ENCODE assay signal across 20 cellular contexts in the genomic region with DNA sequence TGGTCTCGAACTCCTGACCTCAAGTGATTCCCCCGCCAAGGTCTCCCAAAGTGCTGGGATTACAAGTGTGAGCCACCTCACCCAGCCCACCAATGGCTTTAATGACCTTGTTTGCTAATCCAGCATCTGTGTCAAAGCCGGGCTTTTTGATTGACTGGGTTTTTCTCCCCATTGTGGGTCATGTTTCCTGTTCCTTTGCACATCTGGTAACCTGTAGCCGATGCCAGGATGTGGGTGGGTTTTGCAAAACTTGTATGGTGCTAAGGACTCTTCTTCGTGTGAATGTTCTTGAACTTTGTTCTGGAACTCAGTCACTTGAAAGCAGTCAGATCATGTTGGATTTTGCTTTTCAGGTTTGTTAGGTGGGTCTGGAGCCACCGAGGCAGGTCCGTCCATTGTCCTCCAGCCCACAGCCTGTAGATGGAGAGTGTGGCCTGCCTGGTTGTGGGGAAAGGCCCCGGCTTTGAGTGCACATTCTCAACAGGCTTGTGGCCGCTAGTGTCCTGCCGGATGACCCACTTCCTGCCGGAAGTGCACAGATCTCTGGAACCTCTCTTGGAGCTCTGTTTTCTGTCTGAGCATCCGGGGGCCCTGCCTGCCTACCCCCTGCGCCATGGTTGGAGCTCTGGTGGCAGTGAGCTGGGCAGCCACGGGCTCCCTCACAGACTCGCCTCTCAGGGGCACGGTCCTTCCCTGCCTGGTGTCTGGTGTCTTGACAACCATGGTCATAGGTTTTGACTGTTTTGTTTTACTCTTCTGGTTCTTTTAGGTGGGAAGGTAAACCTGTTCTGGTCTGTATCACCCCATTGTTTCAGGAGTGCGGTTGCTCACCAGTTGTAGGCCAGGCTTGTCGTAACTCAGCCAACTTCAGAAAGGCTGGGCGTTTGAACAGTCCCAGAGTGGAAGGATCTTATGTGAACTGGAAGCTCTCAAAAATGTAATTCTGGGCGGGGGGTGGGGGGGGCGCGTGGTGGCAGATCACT.
A peak's percentile ranks its signal among the peaks of the same experiment; 100 is the strongest.
DNase-seq lines count a peak whose midpoint lies in the region; ATAC-seq and TF ChIP-seq lines count a peak whose summit lies in the region.
"Had no signal": no experiment of that assay in that cellular context is flagged by ENCODE, and none has a peak within 500 bp of the region (broad histone marks: within the 10 kb centered on the region; RNA-seq: fewer than 3 reads in every experiment).

No MANE protein-coding gene starts in this region.

- no peak overlapping the region for H3K4ac ChIP-seq in H9 (ENCODE audit: low read depth, low read length)

- H2AFZ ChIP-seq in H9 (ENCODE audit: low read length): no peak overlapping the region

- H4K91ac ChIP-seq in H9 (ENCODE audit: insufficient read length, low read depth, low read length): no peak overlapping the region

- H3K27me3 ChIP-seq in H9 (ENCODE audit: insufficient read depth, low read length): no peaks in the 10 kb centered on the region
- H3K27me3 ChIP-seq: uterus had no signal

- H3K4me1 ChIP-seq in H9 (ENCODE audit: insufficient read depth, low read length): no peaks in the 10 kb centered on the region
- H3K4me1 ChIP-seq: left ventricle myocardium inferior, uterus had no signal

- no peak for TF ChIP-seq CTCF in H9 (conservative IDR thresholded peaks at IDR 0.05)

- DNase-seq in activated CD4-positive, alpha-beta T cell treated with anti-CD3 and anti-CD28 coated beads for 36 hours: no peak
- DNase-seq in activated CD4-positive, alpha-beta T cell treated with anti-CD3 and anti-CD28 coated beads for 4 hours: no peak
- DNase-seq in H9: no peak
- no peak for DNase-seq in memory B cell (ENCODE audit: low spot score in 2 of 2)
- DNase-seq in SK-N-DZ (ENCODE audit: low spot score): no peak
- no peak for DNase-seq in iPS-NIHi11 (ENCODE audit: low spot score)
- DNase-seq in midbrain (lab: John Stamatoyannopoulos, UW): no peak
- DNase-seq: glutamatergic neuron; HCEC 1CT; left ventricle myocardium inferior; NCI-H1105 treated with DMSO at 0.1 percent for 48 hours; NCI-H2081 treated with DMSO at 0.1 percent for 48 hours; NCI-H510A treated with DMSO at 0.1 percent for 48 hours; nucleus accumbens; stimulated activated CD4-positive, alpha-beta T cell treated with anti-CD3 and anti-CD28 coated beads, Interleukin-12 subunit alpha, Interleukin-12 subunit beta, amount 100 ng/mL, for 4 hours; substantia nigra; uterus had no signal

- no peaks in the 10 kb centered on the region for H3K79me2 ChIP-seq in H9 (ENCODE audit: insufficient read depth, low read length)

- ATAC-seq in activated CD4-positive, alpha-beta T cell treated with anti-CD3 and anti-CD28 coated beads for 36 hours: peak; percentile 33
- peak; percentile 48 for ATAC-seq in activated T-helper 17 cell treated with anti-CD3 and anti-CD28 coated beads, Interleukin-2, amount 50 U/mL, for 72 hours (replicated peaks)
- peak; percentile 33 for ATAC-seq in memory B cell (ENCODE audit: low read depth)

- H2BK5ac ChIP-seq in H9 (ENCODE audit: insufficient read length, low read length): no peak overlapping the region

- intact Hi-C loops in activated CD4-positive, alpha-beta T cell treated with anti-CD3 and anti-CD28 coated beads for 36 hours (cut with DNase I, micrococcal nuclease): no loop called here

- H4K8ac ChIP-seq in H9 (replicated peaks; ENCODE audit: insufficient read length, low read depth, low read length): no peak overlapping the region

- CTCF ChIA-PET in activated CD4-positive, alpha-beta T cell treated with anti-CD3 and anti-CD28 coated beads for 36 hours (lab: Charles Lee): interaction anchor here (0.6 kb wide), 2 partner anchors 14 to 30 kb away, joined by 3 to 4 read pairs; no protein-coding TSS in a partner anchor

- no peak overlapping the region for H3K56ac ChIP-seq in H9 (ENCODE audit: insufficient read length, low read depth, low read length)

- no peaks in the 10 kb centered on the region for H3K9me3 ChIP-seq in H9 (ENCODE audit: control insufficient read depth, low read depth, low read length)
- H3K9me3 ChIP-seq: left ventricle myocardium inferior, uterus had no signal

- no peak overlapping the region for H3K27ac ChIP-seq in H9 (ENCODE audit: insufficient read length, low read depth, low read length)
- H3K27ac ChIP-seq: 22Rv1, left ventricle myocardium inferior, uterus had no signal

- no peaks in the 10 kb centered on the region for H3K23me2 ChIP-seq in H9 (ENCODE audit: insufficient read length, low read depth, low read length, poor library complexity, severe bottlenecking)

- WGBS in H9 (ENCODE audit: extremely low coverage, insufficient read length, low lambda C conversion rate): no CpG with 5 or more reads among the region's 22 CpGs

- no peaks in the 10 kb centered on the region for H3K27me3 Mint-ChIP-seq in activated CD4-positive, alpha-beta T cell treated with anti-CD3 and anti-CD28 coated beads for 36 hours
- H3K27me3 Mint-ChIP-seq in H9 (ENCODE audit: low read depth) (no peaks in the 10 kb centered on the region), memory B cell (no peaks in the 10 kb centered on the region)
- no peaks in the 10 kb centered on the region for H3K27me3 Mint-ChIP-seq in activated T-helper 17 cell treated with anti-CD3 and anti-CD28 coated beads, Interleukin-2, amount 50 U/mL, for 72 hours

- no peak overlapping the region for H4K5ac ChIP-seq in H9 (ENCODE audit: insufficient read length, low read depth, low read length)

- POLR2A ChIA-PET in activated CD4-positive, alpha-beta T cell treated with anti-CD3 and anti-CD28 coated beads for 36 hours (lab: Charles Lee): interaction anchor here (1.0 kb wide), 1 partner anchor 8 kb away, joined by 3 read pairs; no protein-coding TSS in a partner anchor

- no peaks in the 10 kb centered on the region for H3K79me1 ChIP-seq in H9 (ENCODE audit: insufficient read depth, low read depth, low read length, poor library complexity, severe bottlenecking)

- H3K23ac ChIP-seq in H9 (ENCODE audit: insufficient read length, low read depth, low read length): no peak overlapping the region

- no peaks in the 10 kb centered on the region for H4K20me1 ChIP-seq in H9 (ENCODE audit: control insufficient read depth, insufficient read depth, insufficient read length)

- H3K14ac ChIP-seq in H9 (ENCODE audit: insufficient read depth, low read length): no peak overlapping the region

- H2AK5ac ChIP-seq in H9 (ENCODE audit: insufficient read length, low read length): no peak overlapping the region

- no peak overlapping the region for H3K4me2 ChIP-seq in H9 (ENCODE audit: insufficient read depth, insufficient read length, low read length)

- peaks cover 33% of the 10 kb centered on the region for H3K36me3 Mint-ChIP-seq in activated CD4-positive, alpha-beta T cell treated with anti-CD3 and anti-CD28 coated beads for 36 hours (ENCODE audit: low read depth)
- H3K36me3 Mint-ChIP-seq in H9 (ENCODE audit: insufficient read depth in 1 of 3, low read depth in 3 of 3) (peaks cover 24 to 50% (median 47%) of the 10 kb centered on the region in 3 experiments), memory B cell (peaks cover 12% of the 10 kb centered on the region)
- H3K36me3 Mint-ChIP-seq in activated T-helper 17 cell treated with anti-CD3 and anti-CD28 coated beads, Interleukin-2, amount 50 U/mL, for 72 hours (ENCODE audit: low read depth): peaks cover 41% of the 10 kb centered on the region

- H3K9me3 Mint-ChIP-seq in activated CD4-positive, alpha-beta T cell treated with anti-CD3 and anti-CD28 coated beads for 36 hours (ENCODE audit: low read depth): no peaks in the 10 kb centered on the region
- H3K9me3 Mint-ChIP-seq in H9 (no peaks in the 10 kb centered on the region), memory B cell (no peaks in the 10 kb centered on the region)
- H3K9me3 Mint-ChIP-seq in activated T-helper 17 cell treated with anti-CD3 and anti-CD28 coated beads, Interleukin-2, amount 50 U/mL, for 72 hours: no peaks in the 10 kb centered on the region
- H3K9me3 Mint-ChIP-seq: activated naive CD4-positive, alpha-beta T cell treated with anti-CD3 and anti-CD28 coated beads, Interleukin-2, amount 50 U/mL, for 72 hours had no signal

- H3K18ac ChIP-seq in H9 (ENCODE audit: insufficient read length, low read depth, low read length): no peak overlapping the region

- H2BK20ac ChIP-seq in H9 (ENCODE audit: low read depth, low read length, poor library complexity, severe bottlenecking): no peak overlapping the region

- no peak overlapping the region for H3K9ac ChIP-seq in H9 (ENCODE audit: extremely low read depth, insufficient read length, low read length)

- H3K27ac Mint-ChIP-seq in activated CD4-positive, alpha-beta T cell treated with anti-CD3 and anti-CD28 coated beads for 36 hours: no peak overlapping the region
- H3K27ac Mint-ChIP-seq in H9 (peak overlapping the region in 2 of 3 experiments; percentile 16 to 81; a peak in 3 of 7 replicates), memory B cell (peak overlapping the region; percentile 53)
- no peak overlapping the region for H3K27ac Mint-ChIP-seq in activated T-helper 17 cell treated with anti-CD3 and anti-CD28 coated beads, Interleukin-2, amount 50 U/mL, for 72 hours

- H3T11ph ChIP-seq in H9 (ENCODE audit: low read length): no peak overlapping the region

- H2BK15ac ChIP-seq in H9 (ENCODE audit: low read depth, low read length): no peak overlapping the region

- H3K4me3 Mint-ChIP-seq in activated CD4-positive, alpha-beta T cell treated with anti-CD3 and anti-CD28 coated beads for 36 hours: no peak overlapping the region
- H3K4me3 Mint-ChIP-seq in H9 (no peak overlapping the region), memory B cell (no peak overlapping the region)
- no peak overlapping the region for H3K4me3 Mint-ChIP-seq in activated T-helper 17 cell treated with anti-CD3 and anti-CD28 coated beads, Interleukin-2, amount 50 U/mL, for 72 hours

- H2BK120ac ChIP-seq in H9 (ENCODE audit: low read depth, low read length, poor library complexity, severe bottlenecking): no peak overlapping the region

- H2BK12ac ChIP-seq in H9 (ENCODE audit: insufficient read length, low read depth, low read length): no peak overlapping the region

- peaks cover 7% of the 10 kb centered on the region for H3K4me1 Mint-ChIP-seq in activated CD4-positive, alpha-beta T cell treated with anti-CD3 and anti-CD28 coated beads for 36 hours
- no peaks in the 10 kb centered on the region for H3K4me1 Mint-ChIP-seq in H9
- H3K4me1 Mint-ChIP-seq in activated T-helper 17 cell treated with anti-CD3 and anti-CD28 coated beads, Interleukin-2, amount 50 U/mL, for 72 hours: peaks cover 6% of the 10 kb centered on the region
- H3K4me1 Mint-ChIP-seq in memory B cell: peaks cover 10% of the 10 kb centered on the region

Comparison
In these comparisons a context has a peak if more than half of its experiments do, and no peak if none do; other contexts are left out.
1. H3K27ac Mint-ChIP-seq: peak in H9 (2 of 3) and memory B cell (single experiment); none in activated CD4-positive, alpha-beta T cell treated with anti-CD3 and anti-CD28 coated beads for 36 hours (single experiment) and activated T-helper 17 cell treated with anti-CD3 and anti-CD28 coated beads, Interleukin-2, amount 50 U/mL, for 72 hours (single experiment).
2. Peak in every context shown above with its lines, with median percentiles within 50 percentile points of each other: ATAC-seq.